Comparison of ENCODE assay signal across 8 cellular contexts in the genomic region with DNA sequence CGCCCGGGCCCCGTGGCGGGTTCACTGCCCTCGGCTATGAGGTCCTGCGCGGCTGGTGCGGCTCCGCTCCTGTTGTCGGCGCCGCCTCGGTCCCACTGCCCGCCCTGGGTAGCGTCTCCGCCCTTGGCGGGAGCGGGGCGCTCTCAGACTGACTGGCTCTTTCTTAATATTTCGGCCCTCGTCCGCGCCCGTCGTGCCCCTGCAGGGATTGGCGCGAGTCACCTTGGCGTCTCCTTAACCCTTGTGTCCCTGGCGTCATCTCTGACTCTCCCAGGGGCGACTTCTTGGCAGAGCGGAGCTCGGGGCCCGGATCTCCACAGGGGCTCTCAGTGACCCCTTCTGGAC. TPM values are rescaled to one million over a fixed set of nuclear protein-coding genes. Genes with fewer than 3 reads are reported as not detected.
DNase-seq lines count a peak whose midpoint lies in the region; ATAC-seq, FAIRE-seq and TF ChIP-seq lines count a peak whose summit lies in the region.

No MANE protein-coding gene starts in this region.

- WGBS in mammary epithelial cell (ENCODE audit: low coverage, missing lambda C conversion rate): 0% methylated on average over 10 of the region's 33 CpGs
- WGBS in HepG2 (ENCODE audit: low lambda C conversion rate): 2% methylated on average over 26 of the region's 33 CpGs

- no peak for FAIRE-seq in HepG2 (lab: Jason Lieb, UNC)

- peak overlapping the region; percentile 97 for H3K4me3 Mint-ChIP-seq in stimulated activated naive CD8-positive, alpha-beta T cell treated with anti-CD3 and anti-CD28 coated beads, Interleukin-15, amount 100 ng/mL, for 72 hours

- POLR2A ChIA-PET in PC-3 (lab: Charles Lee; ENCODE audit: unreplicated experiment) (no interaction called here), HepG2 (lab: Yijun Ruan, JAX) (interaction anchor here (0.6 to 3.1 kb wide), 12 partner anchors 8 to 246 kb away, joined by 3 to 56 read pairs (median 4); a partner anchor contains a TSS)

- no peaks in the 10 kb centered on the region for H3K9me3 ChIP-seq in PC-3 (ENCODE audit: low read length)
- no peaks in the 10 kb centered on the region for H3K9me3 ChIP-seq in mammary epithelial cell (replicated peaks; ENCODE audit: insufficient read depth, low read length)
- H3K9me3 ChIP-seq in HepG2 (ENCODE audit: low read length): no peaks in the 10 kb centered on the region

- peak overlapping the region; percentile 52 for H3K27ac ChIP-seq in PC-3 (ENCODE audit: low read length)
- peak overlapping the region; percentile 70 for H3K27ac ChIP-seq in mammary epithelial cell (ENCODE audit: insufficient read depth, low read depth, low read length)
- peak overlapping the region; percentile 85 for H3K27ac ChIP-seq in HepG2 (ENCODE audit: extremely low read length, insufficient read depth, low read length)

- H4K20me1 ChIP-seq in PC-3 (ENCODE audit: low read length): peaks cover 38% of the 10 kb centered on the region
- H4K20me1 ChIP-seq in mammary epithelial cell (ENCODE audit: insufficient read depth, low read length): peaks cover 16% of the 10 kb centered on the region
- H4K20me1 ChIP-seq in HepG2 (ENCODE audit: insufficient read depth, low read length): peaks cover 35% of the 10 kb centered on the region

- H3K27ac Mint-ChIP-seq in stimulated activated naive CD8-positive, alpha-beta T cell treated with anti-CD3 and anti-CD28 coated beads, Interleukin-15, amount 100 ng/mL, for 72 hours: peak overlapping the region; percentile 96 to 100

- H3K4me2 ChIP-seq in PC-3 (ENCODE audit: low read length) (peak overlapping the region; percentile 93), mammary epithelial cell (ENCODE audit: insufficient read depth, low read depth, low read length) (peak overlapping the region; percentile 59), HepG2 (ENCODE audit: low read depth, low read length) (peak overlapping the region; percentile 71)

- CTCF ChIA-PET in PC-3 (lab: Charles Lee) (no interaction called here), mammary epithelial cell (lab: Charles Lee; ENCODE audit: low non-redundant PET) (interaction anchor here (0.5 to 0.7 kb wide), 2 partner anchors 32 to 106 kb away, joined by 3 to 4 read pairs; no protein-coding TSS in a partner anchor), HepG2 (lab: Yijun Ruan, JAX; ENCODE audit: low intra/inter-chr PET ratio, low total read pairs) (interaction anchor here (1.2 to 1.4 kb wide), 3 partner anchors 23 to 35 kb away, joined by 5 to 8 read pairs (median 6); no protein-coding TSS in a partner anchor)

- in situ Hi-C loops in mammary epithelial cell (cut with MboI; ENCODE audit: low sequenced_read_pairs in 2 of 2) (loop anchor here in 1 of 2 donors (5.0 kb wide), 1 partner anchor 97 kb away; no protein-coding TSS in a partner anchor), HepG2 (cut with HindIII; ENCODE audit: extremely low pct_ligation_motif_present, low pct_unique_long_range_greater_than_20kb) (no loop called here)

- H3K27me3 ChIP-seq in PC-3 (ENCODE audit: low read length) (no peaks in the 10 kb centered on the region), mammary epithelial cell (ENCODE audit: insufficient read depth, low read length) (no peaks in the 10 kb centered on the region), HepG2 (ENCODE audit: control insufficient read depth in 1 of 2, insufficient read depth in 2 of 2, low read length in 2 of 2) (no peaks in the 10 kb centered on the region)

- H3K9me2 ChIP-seq in PC-3 (replicated peaks; ENCODE audit: low read length): no peaks in the 10 kb centered on the region

- peaks cover 36% of the 10 kb centered on the region for H3K36me3 ChIP-seq in PC-3 (ENCODE audit: low read depth, low read length)
- peaks cover 8% of the 10 kb centered on the region for H3K36me3 ChIP-seq in mammary epithelial cell (ENCODE audit: insufficient read depth, low read length)
- H3K36me3 ChIP-seq in HepG2 (replicated peaks in 1 of 2; ENCODE audit: control insufficient read depth in 1 of 2, insufficient read depth in 2 of 2, low read length in 2 of 2): peaks cover 15 to 17% of the 10 kb centered on the region in 2 experiments

- peaks cover 63% of the 10 kb centered on the region for H3K4me1 Mint-ChIP-seq in stimulated activated naive CD8-positive, alpha-beta T cell treated with anti-CD3 and anti-CD28 coated beads, Interleukin-15, amount 100 ng/mL, for 72 hours

- dilution Hi-C loops in mammary epithelial cell (cut with HindIII; ENCODE audit: low sequenced_read_pairs): no loop called here

- H3K4me1 ChIP-seq in PC-3 (ENCODE audit: insufficient read depth, low read length) (peaks cover 24% of the 10 kb centered on the region), mammary epithelial cell (ENCODE audit: insufficient read depth, low read length) (peaks cover 29% of the 10 kb centered on the region), HepG2 (ENCODE audit: insufficient read depth, low read length) (peaks cover 52% of the 10 kb centered on the region)

- H2AFZ ChIP-seq in PC-3 (ENCODE audit: low read length) (no peak overlapping the region), mammary epithelial cell (ENCODE audit: low read depth, low read length) (no peak overlapping the region), HepG2 (ENCODE audit: low read length) (no peak overlapping the region)

- no peaks in the 10 kb centered on the region for H3K27me3 Mint-ChIP-seq in stimulated activated naive CD8-positive, alpha-beta T cell treated with anti-CD3 and anti-CD28 coated beads, Interleukin-15, amount 100 ng/mL, for 72 hours

- H3K9me3 Mint-ChIP-seq in stimulated activated naive CD8-positive, alpha-beta T cell treated with anti-CD3 and anti-CD28 coated beads, Interleukin-15, amount 100 ng/mL, for 72 hours: no peaks in the 10 kb centered on the region

- TF ChIP-seq RAD21 in HepG2 (CRISPR knock-in tag; IDR thresholded peaks at IDR 0.05): no peak

- no peak for DNase-seq in PC-3
- peak; percentile 36 for DNase-seq in mammary epithelial cell
- DNase-seq in HepG2 (ENCODE audit: low spot score): no peak
- DNase-seq in stimulated activated naive CD8-positive, alpha-beta T cell treated with anti-CD3 and anti-CD28 coated beads, Interleukin-15, amount 100 ng/mL, for 72 hours: no peak
- no peak for DNase-seq in NCI-H2171 treated with DMSO at 0.1 percent for 48 hours (lab: John Stamatoyannopoulos, UW)
- no peak for DNase-seq in germinal center (ENCODE audit: low spot score)
- DNase-seq in EL: no peak

- H3K4me3 ChIP-seq in GM08714 (ENCODE audit: low read length) (peak overlapping the region; percentile 87), PC-3 (ENCODE audit: low read length) (peak overlapping the region; percentile 98), mammary epithelial cell (replicated peaks in 1 of 3; ENCODE audit: insufficient read depth in 1 of 3, low read depth in 2 of 3, low read length in 3 of 3) (peak overlapping the region; percentile 67 to 87 (median 81)), HepG2 (replicated peaks in 1 of 3; ENCODE audit: insufficient read depth in 1 of 3, low read depth in 2 of 3, low read length in 3 of 3) (peak overlapping the region; percentile 75 to 97 (median 83))

- peaks cover 15% of the 10 kb centered on the region for H3F3A ChIP-seq in PC-3 (ENCODE audit: low read length, unreplicated experiment)

- TF ChIP-seq EP300 in HepG2 (IDR thresholded peaks at IDR 0.05; ENCODE audit: low read depth in 2 of 2, low read length in 2 of 2) (0 out of 4 replicates have a peak, but pooled peaks of 1 of the 2 experiments have one; percentile 35), HepG2 (CRISPR knock-in tag; IDR thresholded peaks at IDR 0.05; ENCODE audit: borderline replicate concordance) (no peak)

- BruUV-seq in PC-3 (replicated peaks; lab: Mats Ljungman, UMichigan) (no TSS peak), mammary epithelial cell (replicated peaks; lab: Mats Ljungman, UMichigan) (TSS peak; percentile 34), HepG2 (replicated peaks; lab: Mats Ljungman, UMichigan) (TSS peak; percentile 19)

- intact Hi-C loops in PC-3 (cut with micrococcal nuclease) (no loop called here), mammary epithelial cell (cut with micrococcal nuclease) (loop anchor here (5.0 kb wide), 1 partner anchor 247 kb away; a partner anchor contains a TSS), HepG2 (cut with micrococcal nuclease; ENCODE audit: unreplicated experiment) (loop anchor here (10.0 kb wide), 1 partner anchor 665 kb away; no protein-coding TSS in a partner anchor)

- TF ChIP-seq POLR2A in HepG2 (IDR thresholded peaks at IDR 0.05; ENCODE audit: insufficient read depth in 1 of 2, low read depth in 2 of 2, low read length in 2 of 2): no peak

- ATAC-seq in PC-3 (no peak), HepG2 (peak; percentile 7)
- ATAC-seq in stimulated activated naive CD8-positive, alpha-beta T cell treated with anti-CD3 and anti-CD28 coated beads, Interleukin-15, amount 100 ng/mL, for 72 hours: peak; percentile 0

- H3K9ac ChIP-seq in PC-3 (ENCODE audit: low read length) (peak overlapping the region; percentile 98), mammary epithelial cell (ENCODE audit: insufficient read depth, low read length) (peak overlapping the region; percentile 89), HepG2 (ENCODE audit: insufficient read depth, low read depth, low read length) (peak overlapping the region; percentile 99)

- H3K79me2 ChIP-seq in PC-3 (ENCODE audit: low read length) (peaks cover 67% of the 10 kb centered on the region), mammary epithelial cell (ENCODE audit: insufficient read depth, low read length) (peaks cover 53% of the 10 kb centered on the region), HepG2 (ENCODE audit: insufficient read depth, low read length) (peaks cover 44% of the 10 kb centered on the region)

- TF ChIP-seq CTCF in PC-3 (conservative IDR thresholded peaks at IDR 0.05; ENCODE audit: low read depth, low read length) (no peak), mammary epithelial cell (conservative IDR thresholded peaks at IDR 0.05 in 1 of 2, IDR thresholded peaks at IDR 0.05 in 1 of 2; ENCODE audit: extremely low read depth in 1 of 2, insufficient read depth in 1 of 2, low read depth in 1 of 2, low read length in 2 of 2) (no peak), HepG2 (CRISPR knock-in tag; IDR thresholded peaks at IDR 0.05) (no peak; the same call in 1 of the 2 replicates)

RNA-seq across cellular contexts. Expression of a gene that starts 1.3 kb away (rescaled TPM):
- total RNA-seq in PC-3 (2014; rRNA removed) (1,625 and 2,032 TPM in 2 replicates), mammary epithelial cell (100 to 1,000 TPM; 300 to 544 TPM), HepG2 (2016; rRNA removed; fragmentation: Illumina TruSeq; extraction: Trizol) (1,086 and 1,212 TPM in 2 replicates)
- polyA plus RNA-seq in mammary epithelial cell (651 TPM), HepG2 (2011; rRNA removed) (174 and 190 TPM in 2 replicates)
- polyA minus RNA-seq in mammary epithelial cell: 178 TPM
- total RNA-seq in HepG2 (2016; cell fraction: cytosol; rRNA removed; fragmentation: Illumina TruSeq; extraction: Trizol; ENCODE audit: low read depth): 383 and 429 TPM in 2 replicates
- 1,123 and 1,183 TPM in 2 replicates for total RNA-seq in HepG2 (2016; cell fraction: insoluble cytoplasmic fraction; rRNA removed; fragmentation: Illumina TruSeq; extraction: Trizol)
- 561 and 605 TPM in 2 replicates for total RNA-seq in HepG2 (2016; cell fraction: membrane; rRNA removed; fragmentation: Illumina TruSeq; extraction: Trizol)
- total RNA-seq in HepG2 (2016; cell fraction: nucleus; rRNA removed; fragmentation: Illumina TruSeq; extraction: Trizol): 429 and 440 TPM in 2 replicates
- 192 and 196 TPM in 2 replicates for polyA plus RNA-seq in HepG2 (2011; cell fraction: cytosol; rRNA removed)
- 112 and 149 TPM in 2 replicates for polyA plus RNA-seq in HepG2 (2011; cell fraction: nucleus; rRNA removed)
- 399 and 565 TPM in 2 replicates for polyA plus RNA-seq in HepG2 (2012)
- polyA plus RNA-seq in HepG2 (2016; cell fraction: cytosol; fragmentation: Illumina TruSeq; extraction: Trizol; ENCODE audit: low read depth): 460 and 492 TPM in 2 replicates
- polyA plus RNA-seq in HepG2 (2016; cell fraction: insoluble cytoplasmic fraction; fragmentation: Illumina TruSeq; extraction: Trizol; ENCODE audit: low read depth): 2,053 and 2,108 TPM in 2 replicates
- polyA plus RNA-seq in HepG2 (2016; cell fraction: membrane; fragmentation: Illumina TruSeq; extraction: Trizol; ENCODE audit: low read depth): 673 and 705 TPM in 2 replicates
- polyA plus RNA-seq in HepG2 (2016; cell fraction: nucleus; fragmentation: Illumina TruSeq; extraction: Trizol; ENCODE audit: insufficient read depth, low read depth): 1,089 and 1,130 TPM in 2 replicates
- polyA minus RNA-seq in HepG2 (2011; rRNA and poly(A)+ RNA removed; ENCODE audit: low replicate concordance): 146 and 188 TPM in 2 replicates
- polyA minus RNA-seq in HepG2 (2011; cell fraction: cytosol; rRNA and poly(A)+ RNA removed): 210 and 216 TPM in 2 replicates
- 83.7 and 96.4 TPM in 2 replicates for polyA minus RNA-seq in HepG2 (2011; cell fraction: nucleus; rRNA and poly(A)+ RNA removed)
